In the genomic region with DNA sequence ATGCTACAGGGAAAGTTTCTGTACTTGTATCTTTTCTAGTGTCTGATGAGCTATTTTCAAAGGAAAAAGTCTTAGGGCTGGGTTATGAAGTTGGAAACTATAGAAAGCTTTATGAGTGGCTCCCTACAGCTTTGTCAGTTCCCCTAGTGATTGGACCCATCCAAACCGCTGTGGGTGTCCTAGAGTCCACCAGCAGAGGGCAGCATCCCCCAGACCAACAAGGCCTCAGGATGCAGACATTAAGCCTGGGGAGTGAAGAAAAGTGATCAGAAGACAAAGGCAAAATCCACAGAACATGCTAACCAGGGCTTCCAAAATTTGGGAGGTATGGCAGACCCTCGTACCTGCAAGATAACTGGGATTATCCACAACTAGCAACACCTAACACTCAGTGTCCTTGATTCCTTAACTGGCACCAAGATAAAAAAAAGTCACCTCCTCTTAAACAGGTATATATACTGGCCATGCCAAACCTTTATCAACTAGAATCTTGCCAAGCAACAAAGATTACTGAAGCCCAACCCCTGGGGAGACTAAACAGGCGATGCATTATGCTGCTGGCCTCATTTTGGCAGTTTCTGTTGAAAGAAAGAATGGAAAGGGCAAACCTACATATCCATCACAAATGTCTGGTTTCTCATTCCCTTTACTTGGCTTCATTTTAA, we compare ENCODE assay signal across 8 cellular contexts.
DNase-seq lines count a peak whose midpoint lies in the region; ATAC-seq and TF ChIP-seq lines count a peak whose summit lies in the region.

No MANE protein-coding gene starts in this region.

- peaks cover 2% of the 10 kb centered on the region for H3K27me3 Mint-ChIP-seq in activated T-cell treated with anti-CD3 and anti-CD28 coated beads, Interleukin-2, amount 50 U/mL, for 4 hours (ENCODE audit: low read depth)
- H3K27me3 Mint-ChIP-seq in stimulated activated naive CD8-positive, alpha-beta T cell treated with anti-CD3 and anti-CD28 coated beads, Interleukin-15, amount 100 ng/mL, for 72 hours = peaks cover 26% of the 10 kb centered on the region

- no peaks in the 10 kb centered on the region for H3K27me3 ChIP-seq in neural cell (ENCODE audit: insufficient read depth, low read depth, low read length)

- no peaks in the 10 kb centered on the region for H3K36me3 Mint-ChIP-seq in activated T-cell treated with anti-CD3 and anti-CD28 coated beads, Interleukin-2, amount 50 U/mL, for 4 hours (ENCODE audit: insufficient read depth)

- no peaks in the 10 kb centered on the region for H4K20me1 ChIP-seq in neural cell (ENCODE audit: insufficient read depth)

- no peaks in the 10 kb centered on the region for H3K9me3 Mint-ChIP-seq in activated T-cell treated with anti-CD3 and anti-CD28 coated beads, Interleukin-2, amount 50 U/mL, for 4 hours
- H3K9me3 Mint-ChIP-seq in stimulated activated naive CD8-positive, alpha-beta T cell treated with anti-CD3 and anti-CD28 coated beads, Interleukin-15, amount 100 ng/mL, for 72 hours = no peaks in the 10 kb centered on the region

- TF ChIP-seq CTCF in fibroblast of mammary gland (conservative IDR thresholded peaks at IDR 0.05; ENCODE audit: control insufficient read depth, insufficient read depth, low read depth, low read length) = peak; percentile 94
- peak; percentile 89 for TF ChIP-seq CTCF in neural cell (IDR thresholded peaks at IDR 0.05; ENCODE audit: poor library complexity, severe bottlenecking)

- peaks cover 1% of the 10 kb centered on the region for H3K4me1 Mint-ChIP-seq in activated T-cell treated with anti-CD3 and anti-CD28 coated beads, Interleukin-2, amount 50 U/mL, for 4 hours (ENCODE audit: low read depth)
- H3K4me1 Mint-ChIP-seq in stimulated activated naive CD8-positive, alpha-beta T cell treated with anti-CD3 and anti-CD28 coated beads, Interleukin-15, amount 100 ng/mL, for 72 hours = no peaks in the 10 kb centered on the region

- no peak for TF ChIP-seq EP300 in neural cell (conservative IDR thresholded peaks at IDR 0.05; ENCODE audit: poor library complexity, severe bottlenecking)

- H3K4me3 ChIP-seq in fibroblast of mammary gland (ENCODE audit: control insufficient read depth, low read depth, low read length) (no peak overlapping the region), neural cell (ENCODE audit: low read length) (no peak overlapping the region)

- H3K27ac ChIP-seq in neural cell (ENCODE audit: low read length) = no peak overlapping the region

- peak; percentile 85 for TF ChIP-seq RAD21 in neural cell (conservative IDR thresholded peaks at IDR 0.05)

- H3K9ac ChIP-seq in neural cell (ENCODE audit: low read length) = no peak overlapping the region

- no peak overlapping the region for H3K27ac Mint-ChIP-seq in stimulated activated naive CD8-positive, alpha-beta T cell treated with anti-CD3 and anti-CD28 coated beads, Interleukin-15, amount 100 ng/mL, for 72 hours

- H3K36me3 ChIP-seq in neural cell (ENCODE audit: insufficient read depth, low read length) = no peaks in the 10 kb centered on the region

- no peaks in the 10 kb centered on the region for H3K9me2 ChIP-seq in neural cell (ENCODE audit: insufficient read depth, low read length)

- DNase-seq in EL (peak; percentile 83), HUDEP-2 (lab: John Stamatoyannopoulos, UW; ENCODE audit: unreplicated experiment in 76 of 76) (peak in 67 of 76 experiments; percentile 2 to 82 (median 55)), OCI-M1 (lab: John Stamatoyannopoulos, UW) (peak; percentile 88), fibroblast of mammary gland (ENCODE audit: low read depth) (peak; percentile 77)
- DNase-seq in activated T-cell treated with anti-CD3 and anti-CD28 coated beads, Interleukin-2, amount 50 U/mL, for 4 hours = peak; percentile 64
- peak; percentile 63 to 66 for DNase-seq in stimulated activated naive CD8-positive, alpha-beta T cell treated with anti-CD3 and anti-CD28 coated beads, Interleukin-15, amount 100 ng/mL, for 72 hours

- no peak overlapping the region for H2AFZ ChIP-seq in neural cell (ENCODE audit: low read depth, low read length)

- H3F3A ChIP-seq in neural cell (ENCODE audit: insufficient read depth, low read length, poor library complexity, severe bottlenecking) = no peaks in the 10 kb centered on the region

- no peak overlapping the region for H3K4me2 ChIP-seq in neural cell (ENCODE audit: low read length)

- H3K4me3 Mint-ChIP-seq in activated T-cell treated with anti-CD3 and anti-CD28 coated beads, Interleukin-2, amount 50 U/mL, for 4 hours = no peak overlapping the region
- H3K4me3 Mint-ChIP-seq in stimulated activated naive CD8-positive, alpha-beta T cell treated with anti-CD3 and anti-CD28 coated beads, Interleukin-15, amount 100 ng/mL, for 72 hours = no peak overlapping the region

- no peaks in the 10 kb centered on the region for H3K79me2 ChIP-seq in neural cell (replicated peaks; ENCODE audit: insufficient read depth, low read length)

- peak; percentile 61 to 85 for ATAC-seq in activated T-cell treated with anti-CD3 and anti-CD28 coated beads, Interleukin-2, amount 50 U/mL, for 4 hours
- peak; percentile 89 for ATAC-seq in stimulated activated naive CD8-positive, alpha-beta T cell treated with anti-CD3 and anti-CD28 coated beads, Interleukin-15, amount 100 ng/mL, for 72 hours
- ATAC-seq in HG02870 (IDR thresholded peaks at IDR 0.05; ENCODE audit: unreplicated experiment) = no peak

- H3K9me3 ChIP-seq in neural cell (ENCODE audit: low read length) = no peaks in the 10 kb centered on the region

TF ChIP-seq in neural cell, 6 proteins besides CTCF, POLR2A, EP300 and RAD21:
- peak; percentile 91 for TF ChIP-seq SMC3 (conservative IDR thresholded peaks at IDR 0.05; ENCODE audit: poor library complexity)
- no peak for TF ChIP-seq MXI1 (conservative IDR thresholded peaks at IDR 0.05; ENCODE audit: poor library complexity, severe bottlenecking)
